21 cellular contexts compared by ENCODE assay signal in genomic region chr17:36773039-36773438, GRCh38.
"Had no signal": no experiment of that assay in that cellular context is flagged by ENCODE, and none has a peak within 500 bp of the region (broad histone marks: within the 10 kb centered on the region; RNA-seq: fewer than 3 reads in every experiment).

No MANE protein-coding gene starts in this region.

- H3K27ac ChIP-seq: brain microvascular endothelial cell, dorsolateral prefrontal cortex, lower lobe of right lung, ovary, psoas muscle, skin epidermis, suprapubic skin had no signal

- H3K36me3 ChIP-seq: brain microvascular endothelial cell, lower lobe of right lung, ovary, suprapubic skin had no signal

- DNase-seq: activated B cell treated with CpG ODN at 0.5 μM for 24 hours; activated CD4-positive, alpha-beta T cell treated with anti-CD3 and anti-CD28 coated beads for 48 hours; activated CD8-positive, alpha-beta T cell treated with anti-CD3 and anti-CD28 coated beads, Interleukin-2, amount 10 ng/mL, durations not matched to agents 7 days and 5 days; activated naive CD4-positive, alpha-beta T cell treated with anti-CD3 and anti-CD28 coated beads for 36 hours; activated naive CD8-positive, alpha-beta T cell treated with anti-CD3 and anti-CD28 coated beads, Interleukin-2, amount 50 U/mL, for 24 hours; activated T-cell treated with anti-CD3 and anti-CD28 coated beads, Interleukin-2, amount 50 U/mL, for 24 hours; aorta; brain microvascular endothelial cell; central memory CD4-positive, alpha-beta T cell; dorsolateral prefrontal cortex; lower lobe of right lung; naive thymus-derived CD8-positive, alpha-beta T cell; ovary; psoas muscle; right cardiac atrium; stimulated activated CD4-positive, alpha-beta T cell treated with anti-CD3 and anti-CD28 coated beads, Interleukin-15, amount 100 ng/mL, for 24 hours; stimulated activated CD4-positive, alpha-beta T cell treated with anti-CD3 and anti-CD28 coated beads, Interleukin-2, amount 100 ng/mL, for 48 hours had no signal

- H3K27me3 ChIP-seq: ovary had no signal

- H3K4me3 ChIP-seq: dorsolateral prefrontal cortex, lower lobe of right lung, ovary, psoas muscle, skin epidermis, suprapubic skin had no signal

- ATAC-seq: activated CD8-positive, alpha-beta T cell treated with anti-CD3 and anti-CD28 coated beads, Interleukin-2, amount 10 ng/mL, durations not matched to agents 7 days and 5 days; activated naive CD8-positive, alpha-beta T cell treated with anti-CD3 and anti-CD28 coated beads, Interleukin-2, amount 50 U/mL, for 24 hours; lower lobe of right lung; naive thymus-derived CD8-positive, alpha-beta T cell; psoas muscle; right cardiac atrium had no signal

- H3K9me3 Mint-ChIP-seq: activated B cell treated with CpG ODN at 0.5 μM for 24 hours; activated naive CD4-positive, alpha-beta T cell treated with anti-CD3 and anti-CD28 coated beads for 36 hours; activated naive CD8-positive, alpha-beta T cell treated with anti-CD3 and anti-CD28 coated beads, Interleukin-2, amount 50 U/mL, for 24 hours; activated T-cell treated with anti-CD3 and anti-CD28 coated beads, Interleukin-2, amount 50 U/mL, for 24 hours; stimulated activated naive CD8-positive, alpha-beta T cell treated with anti-CD3 and anti-CD28 coated beads, Interleukin-15, Interleukin-2, amounts not matched to agents 100 ng/mL and 50 ng/mL, for 24 hours; type B pancreatic cell had no signal

- H3K36me3 Mint-ChIP-seq: naive thymus-derived CD8-positive, alpha-beta T cell; type B pancreatic cell had no signal

- H3K4me1 ChIP-seq: lower lobe of right lung, psoas muscle, suprapubic skin had no signal

- H3K9me3 ChIP-seq: lower lobe of right lung, ovary, psoas muscle, suprapubic skin had no signal

- H3K27ac Mint-ChIP-seq: activated B cell treated with CpG ODN at 0.5 μM for 24 hours; activated CD8-positive, alpha-beta T cell treated with anti-CD3 and anti-CD28 coated beads, Interleukin-2, amount 10 ng/mL, durations not matched to agents 7 days and 5 days; activated naive CD4-positive, alpha-beta T cell treated with anti-CD3 and anti-CD28 coated beads for 36 hours; activated naive CD8-positive, alpha-beta T cell treated with anti-CD3 and anti-CD28 coated beads, Interleukin-2, amount 50 U/mL, for 24 hours; activated T-cell treated with anti-CD3 and anti-CD28 coated beads, Interleukin-2, amount 50 U/mL, for 24 hours; naive thymus-derived CD8-positive, alpha-beta T cell; stimulated activated naive CD8-positive, alpha-beta T cell treated with anti-CD3 and anti-CD28 coated beads, Interleukin-15, Interleukin-2, amounts not matched to agents 100 ng/mL and 50 ng/mL, for 24 hours; type B pancreatic cell had no signal
